In the genomic region with DNA sequence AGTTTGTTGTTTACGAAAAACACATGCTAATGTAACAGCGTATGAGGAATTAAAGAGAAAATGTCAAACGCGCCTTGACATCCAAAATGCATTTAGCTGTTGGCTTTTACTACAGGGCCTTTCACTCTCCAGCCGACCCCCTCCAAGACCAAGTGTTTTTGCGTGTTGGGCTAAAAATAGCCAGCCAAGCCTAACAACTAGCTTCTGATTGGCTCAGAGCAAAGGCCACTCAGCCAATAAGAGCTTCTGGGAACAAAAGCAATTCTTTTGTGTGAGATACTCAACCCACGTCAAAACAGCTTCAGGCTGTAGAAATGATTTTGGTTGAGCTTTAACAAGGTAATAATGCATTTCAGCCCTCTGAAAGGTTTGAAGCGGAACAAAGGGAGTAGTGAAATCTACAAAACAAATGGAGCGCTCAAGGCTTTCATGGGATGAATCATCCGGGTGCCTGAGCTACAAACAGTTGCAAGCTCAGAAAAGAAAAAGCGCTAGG, we compare ENCODE assay signal across 9 cellular contexts.
A peak's percentile ranks its signal among the peaks of the same experiment; 100 is the strongest.
DNase-seq lines count a peak whose midpoint lies in the region; ATAC-seq and TF ChIP-seq lines count a peak whose summit lies in the region.
"Had no signal": no experiment of that assay in that cellular context is flagged by ENCODE, and none has a peak within 500 bp of the region (broad histone marks: within the 10 kb centered on the region; RNA-seq: fewer than 3 reads in every experiment).

No MANE protein-coding gene starts in this region.

- DNase-seq in NCI-H2107 treated with DMSO at 0.1 percent for 48 hours (lab: John Stamatoyannopoulos, UW; ENCODE audit: unreplicated experiment) (peak; percentile 85), NCI-H2107 (lab: John Stamatoyannopoulos, UW) (no peak), HAP-1 (ENCODE audit: low spot score in 2 of 2) (peak; percentile 83 to 97), NCI-H128 (lab: John Stamatoyannopoulos, UW; ENCODE audit: unreplicated experiment) (peak; percentile 66), left cardiac atrium (peak; percentile 46)

- no peaks in the 10 kb centered on the region for H3K79me2 ChIP-seq in parathyroid adenoma

- H3K4me1 ChIP-seq in HAP-1 (peaks cover 12% of the 10 kb centered on the region), parathyroid adenoma (peaks cover 7% of the 10 kb centered on the region)

- no peak overlapping the region for H3K9ac ChIP-seq in parathyroid adenoma

- no peaks in the 10 kb centered on the region for H3K9me3 ChIP-seq in HAP-1
- H3K9me3 ChIP-seq in parathyroid adenoma (ENCODE audit: control insufficient read depth, low read length): no peaks in the 10 kb centered on the region
- H3K9me3 ChIP-seq: neutrophil had no signal

- H3K36me3 ChIP-seq in HAP-1 (replicated peaks) (no peaks in the 10 kb centered on the region), parathyroid adenoma (ENCODE audit: control insufficient read depth, insufficient read depth, low read length) (no peaks in the 10 kb centered on the region)
- H3K36me3 ChIP-seq: neutrophil had no signal

- ATAC-seq in left cardiac atrium (peak; percentile 94 to 96), GM18520 (IDR thresholded peaks at IDR 0.05; ENCODE audit: unreplicated experiment) (no peak)

- H3K4me2 ChIP-seq in parathyroid adenoma (ENCODE audit: low read length): peak overlapping the region; percentile 57

- H3K4me3 ChIP-seq in HAP-1: peak overlapping the region; percentile 11
- H3K4me3 ChIP-seq in parathyroid adenoma (ENCODE audit: low read depth, low read length): peak overlapping the region; percentile 35

- H3K27ac ChIP-seq in angular gyrus (ENCODE audit: low read depth, low read length) (peak overlapping the region; percentile 84), parathyroid adenoma (no peak overlapping the region)
- H3K27ac ChIP-seq: neutrophil had no signal

- intact Hi-C loops in left cardiac atrium (cut with DNase I): loop anchor here in 1 of 2 donors (5.0 to 10.0 kb wide), 4 partner anchors 763 to 1266 kb away; a partner anchor contains a TSS

- in situ Hi-C loops in HAP-1 (cut with MboI; ENCODE audit: low sequenced_read_pairs): loop anchor here (25.0 kb wide), 1 partner anchor 1181 kb away; no protein-coding TSS in a partner anchor

- no peak for TF ChIP-seq CTCF in parathyroid adenoma (IDR thresholded peaks at IDR 0.05)

- H3K27me3 ChIP-seq in HAP-1 (ENCODE audit: low read depth): no peaks in the 10 kb centered on the region
- no peaks in the 10 kb centered on the region for H3K27me3 ChIP-seq in parathyroid adenoma (ENCODE audit: control insufficient read depth, insufficient read depth, low read length)

- H2AFZ ChIP-seq in parathyroid adenoma: peak overlapping the region; percentile 54
